In the genomic region with DNA sequence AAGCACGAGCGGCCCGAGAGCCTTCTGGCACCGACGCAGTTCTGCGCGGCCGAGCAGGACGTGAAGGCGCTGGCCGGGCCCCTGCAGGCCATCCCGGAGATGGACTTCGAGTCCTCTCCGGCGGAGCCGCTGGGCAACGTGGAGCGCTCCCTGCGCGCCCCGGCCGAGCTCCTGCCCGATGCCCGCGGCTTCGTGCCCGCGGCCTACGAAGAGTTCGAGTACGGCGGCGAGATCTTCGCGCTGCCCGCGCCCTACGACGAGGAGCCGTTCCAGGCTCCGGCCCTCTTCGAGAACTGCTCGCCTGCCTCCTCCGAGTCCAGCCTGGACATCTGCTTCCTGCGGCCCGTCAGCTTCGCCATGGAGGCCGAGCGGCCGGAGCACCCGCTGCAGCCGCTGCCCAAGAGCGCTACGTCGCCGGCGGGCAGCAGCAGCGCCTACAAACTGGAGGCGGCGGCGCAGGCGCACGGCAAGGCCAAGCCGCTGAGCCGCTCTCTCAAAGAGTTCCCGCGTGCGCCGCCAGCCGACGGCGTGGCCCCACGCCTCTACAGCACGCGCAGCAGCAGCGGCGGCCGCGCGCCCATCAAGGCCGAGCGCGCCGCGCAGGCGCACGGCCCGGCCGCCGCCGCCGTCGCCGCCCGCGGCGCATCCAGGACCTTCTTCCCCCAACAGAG, we compare ENCODE assay signal across 8 cellular contexts.
DNase-seq lines count a peak whose midpoint lies in the region; ATAC-seq and TF ChIP-seq lines count a peak whose summit lies in the region.

No MANE protein-coding gene starts in this region.

- intact Hi-C loops in stomach (cut with DNase I; ENCODE audit: low total_unique reads): no loop called here

- TF ChIP-seq CTCF in foreskin fibroblast (IDR thresholded peaks at IDR 0.05; ENCODE audit: low read depth, low read length) (no peak), stomach (IDR thresholded peaks at IDR 0.05) (no peak)

- H3K36me3 ChIP-seq in stomach: no peaks in the 10 kb centered on the region

- H3K4me1 ChIP-seq in stomach: peaks cover 7 to 13% (median 10%) of the 10 kb centered on the region in 4 donors

- ATAC-seq in GM18519 (IDR thresholded peaks at IDR 0.05; ENCODE audit: low FRiP score, unreplicated experiment): peak; percentile 85

- H3K27ac ChIP-seq in stomach: peak overlapping the region in 2 of 5 donors; percentile 26 to 42

- DNase-seq in HS-5 (ENCODE audit: low read depth): peak; percentile 8
- peak; percentile 54 for DNase-seq in activated effector memory CD4-positive, alpha-beta T cell treated with Interleukin-2 at 50 U/mL for 16 hours
- DNase-seq in foreskin fibroblast: peak; percentile 90 to 95
- DNase-seq in nucleus accumbens (lab: John Stamatoyannopoulos, UW): peak in 34 of 56 donors; percentile 7 to 70 (median 34)
- DNase-seq in stomach: peak; percentile 70
- DNase-seq in NCI-H226: no peak
- no peak for DNase-seq in NOMO-1 treated with dmso at 0.1 percent for 144 hours (lab: John Stamatoyannopoulos, UW; ENCODE audit: unreplicated experiment)

- 6 to 33% (median 9%) methylated on average over 20 to 97 of the region's 97 CpGs for WGBS in stomach, 5 donors

- peak overlapping the region; percentile 40 to 51 for H3K4me3 ChIP-seq in foreskin fibroblast (ENCODE audit: low read depth in 1 of 2, low read length in 2 of 2)
- H3K4me3 ChIP-seq in stomach: peak overlapping the region; percentile 39 to 55 (median 50)

- TF ChIP-seq POLR2A in stomach (IDR thresholded peaks at IDR 0.05): no peak

- no peaks in the 10 kb centered on the region for H3K9me3 ChIP-seq in stomach

- TF ChIP-seq EP300 in stomach (IDR thresholded peaks at IDR 0.05): no peak

- H3K27me3 ChIP-seq in stomach: peaks cover 0 to 9% (median 8%) of the 10 kb centered on the region in 3 donors

Comparison
In these comparisons a context has a peak if more than half of its experiments do, and no peak if none do; other contexts are left out.
1. DNase-seq: peak in HS-5 (single experiment), activated effector memory CD4-positive, alpha-beta T cell treated with Interleukin-2 at 50 U/mL for 16 hours (single experiment), foreskin fibroblast (2 of 2), nucleus accumbens (34 of 56) and stomach (single experiment); none in NCI-H226 (single experiment) and NOMO-1 treated with dmso at 0.1 percent for 144 hours (single experiment).